Comparison of ENCODE assay signal across 1 cellular context in the genomic region with DNA sequence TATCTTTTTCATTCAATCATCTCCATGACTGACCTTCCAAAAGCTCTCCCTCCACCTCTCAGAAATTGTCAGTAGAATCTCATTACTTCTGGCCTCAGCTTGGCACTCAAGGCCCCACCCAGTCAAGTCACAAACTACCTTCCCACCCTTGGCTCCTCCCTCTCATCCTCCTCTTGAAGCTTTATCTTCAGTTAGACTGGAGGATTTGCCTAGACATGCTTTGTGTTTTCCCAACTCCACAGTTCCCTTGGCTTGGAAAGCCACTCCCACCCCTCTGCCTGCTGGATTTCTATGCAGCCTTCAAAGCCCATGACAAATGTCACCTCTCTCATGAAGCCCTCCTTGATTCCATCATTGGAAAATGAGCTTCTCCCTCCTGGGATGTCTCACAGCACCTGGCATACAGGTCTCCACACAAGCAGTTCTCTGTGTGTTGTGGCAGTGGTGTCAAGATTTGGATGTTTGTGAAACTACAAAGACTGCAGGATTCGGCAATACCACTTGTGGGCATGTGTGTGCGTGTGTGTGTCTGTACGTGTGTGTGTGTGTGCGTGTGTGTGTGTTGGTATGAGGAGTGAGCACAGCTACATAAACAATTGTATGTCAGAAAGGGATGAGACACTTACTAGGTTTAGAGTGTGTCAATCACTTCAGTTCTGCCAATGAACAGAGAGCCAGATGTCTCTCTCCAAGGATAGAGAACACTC.
TF ChIP-seq lines count a peak whose summit lies in the region.

No MANE protein-coding gene starts in this region.

TF ChIP-seq in K562, 482 proteins besides CTCF, POLR2A, EP300 and RAD21 (continued from another document and continues in another):
- TF ChIP-seq, protein P1, sequence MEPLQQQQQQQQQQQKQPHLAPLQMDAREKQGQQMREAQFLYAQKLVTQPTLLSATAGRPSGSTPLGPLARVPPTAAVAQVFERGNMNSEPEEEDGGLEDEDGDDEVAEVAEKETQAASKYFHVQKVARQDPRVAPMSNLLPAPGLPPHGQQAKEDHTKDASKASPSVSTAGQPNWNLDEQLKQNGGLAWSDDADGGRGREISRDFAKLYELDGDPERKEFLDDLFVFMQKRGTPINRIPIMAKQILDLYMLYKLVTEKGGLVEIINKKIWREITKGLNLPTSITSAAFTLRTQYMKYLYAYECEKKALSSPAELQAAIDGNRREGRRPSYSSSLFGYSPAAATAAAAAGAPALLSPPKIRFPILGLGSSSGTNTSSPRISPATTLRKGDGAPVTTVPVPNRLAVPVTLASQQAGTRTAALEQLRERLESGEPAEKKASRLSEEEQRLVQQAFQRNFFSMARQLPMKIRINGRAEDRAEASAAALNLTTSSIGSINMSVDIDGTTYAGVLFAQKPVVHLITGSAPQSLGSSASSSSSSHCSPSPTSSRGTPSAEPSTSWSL (CRISPR knock-in tag; IDR thresholded peaks at IDR 0.05; ENCODE audit: borderline replicate concordance): no peak
- TF ChIP-seq GTF2A2 (tag; IDR thresholded peaks at IDR 0.05) (no peak), ZNF384 (IDR thresholded peaks at IDR 0.05; ENCODE audit: low read depth, low read length) (no peak), BMI1 (IDR thresholded peaks at IDR 0.05; ENCODE audit: low read length) (no peak), ZEB2 (IDR thresholded peaks at IDR 0.05) (0 out of 2 replicates have a peak, but pooled peaks have one; percentile 36), ZNF232 (CRISPR knock-in tag; IDR thresholded peaks at IDR 0.05) (no peak), ZNF184 (CRISPR knock-in tag; IDR thresholded peaks at IDR 0.05) (no peak), PHB (CRISPR knock-in tag; IDR thresholded peaks at IDR 0.05) (no peak), GTF2E2 (tag; IDR thresholded peaks at IDR 0.05) (no peak), LEF1 (IDR thresholded peaks at IDR 0.05) (no peak), STAT5B (CRISPR knock-in tag; IDR thresholded peaks at IDR 0.05) (no peak), ZC3H11A (IDR thresholded peaks at IDR 0.05; ENCODE audit: low read depth, low read length) (no peak), ZC3H8 (IDR thresholded peaks at IDR 0.05) (no peak), RHOXF2B (CRISPR knock-in tag; conservative IDR thresholded peaks at IDR 0.05) (no peak), SP1 (CRISPR knock-in tag; IDR thresholded peaks at IDR 0.05) (peak; percentile 41; the same call in 1 of the 2 replicates), MEF2D (tag; conservative IDR thresholded peaks at IDR 0.05; ENCODE audit: low read depth) (no peak), ZNF224 (CRISPR knock-in tag; IDR thresholded peaks at IDR 0.05) (no peak), ATF1 (CRISPR knock-in tag; IDR thresholded peaks at IDR 0.05) (no peak), ATF1 (tag; IDR thresholded peaks at IDR 0.05) (peak; percentile 52), ZNF174 (CRISPR knock-in tag; IDR thresholded peaks at IDR 0.05) (no peak), ZFX (CRISPR knock-in tag; IDR thresholded peaks at IDR 0.05) (no peak), FOXJ2 (tag; IDR thresholded peaks at IDR 0.05) (0 out of 2 replicates have a peak, but pooled peaks have one; percentile 51), HNRNPH1 (optimal IDR thresholded peaks at IDR 0.05; ENCODE audit: low read depth, low read length) (no peak), NFE2L1 (tag; IDR thresholded peaks at IDR 0.05; ENCODE audit: borderline replicate concordance, low read depth) (peak; percentile 87), HDAC2 (IDR thresholded peaks at IDR 0.05) (peak; percentile 82; the same call in 1 of the 2 replicates), ZNF589 (CRISPR knock-in tag; IDR thresholded peaks at IDR 0.05; ENCODE audit: low read depth) (no peak), SMARCB1 (IDR thresholded peaks at IDR 0.05; ENCODE audit: insufficient read length, low read depth) (no peak), RFX5 (IDR thresholded peaks at IDR 0.05; ENCODE audit: low read depth, low read length) (no peak), NCOA4 (IDR thresholded peaks at IDR 0.05; ENCODE audit: partially characterized antibody) (no peak), SUPT5H (IDR thresholded peaks at IDR 0.05) (no peak), ZNF197 (CRISPR knock-in tag; IDR thresholded peaks at IDR 0.05; ENCODE audit: low read depth) (no peak), BCOR (IDR thresholded peaks at IDR 0.05) (peak; percentile 91), ZSCAN29 (IDR thresholded peaks at IDR 0.05) (no peak), NCOA1 (IDR thresholded peaks at IDR 0.05; ENCODE audit: low read depth) (no peak), ZNF23 (CRISPR knock-in tag; IDR thresholded peaks at IDR 0.05) (no peak), CHD4 (IDR thresholded peaks at IDR 0.05; ENCODE audit: insufficient read depth, insufficient replicate concordance, low read depth, low read length, poor library complexity, severe bottlenecking) (peak; percentile 46), PHB2 (IDR thresholded peaks at IDR 0.05; ENCODE audit: low read depth) (no peak), FOS (IDR thresholded peaks at IDR 0.05; ENCODE audit: extremely low read depth, insufficient read length) (no peak)
- TF ChIP-seq, protein P2, sequence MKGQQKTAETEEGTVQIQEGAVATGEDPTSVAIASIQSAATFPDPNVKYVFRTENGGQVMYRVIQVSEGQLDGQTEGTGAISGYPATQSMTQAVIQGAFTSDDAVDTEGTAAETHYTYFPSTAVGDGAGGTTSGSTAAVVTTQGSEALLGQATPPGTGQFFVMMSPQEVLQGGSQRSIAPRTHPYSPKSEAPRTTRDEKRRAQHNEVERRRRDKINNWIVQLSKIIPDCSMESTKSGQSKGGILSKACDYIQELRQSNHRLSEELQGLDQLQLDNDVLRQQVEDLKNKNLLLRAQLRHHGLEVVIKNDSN (CRISPR knock-in tag; IDR thresholded peaks at IDR 0.05): no peak
- TF ChIP-seq, protein P3, sequence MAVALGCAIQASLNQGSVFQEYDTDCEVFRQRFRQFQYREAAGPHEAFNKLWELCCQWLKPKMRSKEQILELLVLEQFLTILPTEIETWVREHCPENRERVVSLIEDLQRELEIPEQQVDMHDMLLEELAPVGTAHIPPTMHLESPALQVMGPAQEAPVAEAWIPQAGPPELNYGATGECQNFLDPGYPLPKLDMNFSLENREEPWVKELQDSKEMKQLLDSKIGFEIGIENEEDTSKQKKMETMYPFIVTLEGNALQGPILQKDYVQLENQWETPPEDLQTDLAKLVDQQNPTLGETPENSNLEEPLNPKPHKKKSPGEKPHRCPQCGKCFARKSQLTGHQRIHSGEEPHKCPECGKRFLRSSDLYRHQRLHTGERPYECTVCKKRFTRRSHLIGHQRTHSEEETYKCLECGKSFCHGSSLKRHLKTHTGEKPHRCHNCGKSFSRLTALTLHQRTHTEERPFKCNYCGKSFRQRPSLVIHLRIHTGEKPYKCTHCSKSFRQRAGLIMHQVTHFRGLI (CRISPR knock-in tag; IDR thresholded peaks at IDR 0.05): no peak
- TF ChIP-seq, protein P4, sequence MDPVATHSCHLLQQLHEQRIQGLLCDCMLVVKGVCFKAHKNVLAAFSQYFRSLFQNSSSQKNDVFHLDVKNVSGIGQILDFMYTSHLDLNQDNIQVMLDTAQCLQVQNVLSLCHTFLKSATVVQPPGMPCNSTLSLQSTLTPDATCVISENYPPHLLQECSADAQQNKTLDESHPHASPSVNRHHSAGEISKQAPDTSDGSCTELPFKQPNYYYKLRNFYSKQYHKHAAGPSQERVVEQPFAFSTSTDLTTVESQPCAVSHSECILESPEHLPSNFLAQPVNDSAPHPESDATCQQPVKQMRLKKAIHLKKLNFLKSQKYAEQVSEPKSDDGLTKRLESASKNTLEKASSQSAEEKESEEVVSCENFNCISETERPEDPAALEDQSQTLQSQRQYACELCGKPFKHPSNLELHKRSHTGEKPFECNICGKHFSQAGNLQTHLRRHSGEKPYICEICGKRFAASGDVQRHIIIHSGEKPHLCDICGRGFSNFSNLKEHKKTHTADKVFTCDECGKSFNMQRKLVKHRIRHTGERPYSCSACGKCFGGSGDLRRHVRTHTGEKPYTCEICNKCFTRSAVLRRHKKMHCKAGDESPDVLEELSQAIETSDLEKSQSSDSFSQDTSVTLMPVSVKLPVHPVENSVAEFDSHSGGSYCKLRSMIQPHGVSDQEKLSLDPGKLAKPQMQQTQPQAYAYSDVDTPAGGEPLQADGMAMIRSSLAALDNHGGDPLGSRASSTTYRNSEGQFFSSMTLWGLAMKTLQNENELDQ (CRISPR knock-in tag; IDR thresholded peaks at IDR 0.05; ENCODE audit: borderline replicate concordance): no peak
- TF ChIP-seq, protein P5, sequence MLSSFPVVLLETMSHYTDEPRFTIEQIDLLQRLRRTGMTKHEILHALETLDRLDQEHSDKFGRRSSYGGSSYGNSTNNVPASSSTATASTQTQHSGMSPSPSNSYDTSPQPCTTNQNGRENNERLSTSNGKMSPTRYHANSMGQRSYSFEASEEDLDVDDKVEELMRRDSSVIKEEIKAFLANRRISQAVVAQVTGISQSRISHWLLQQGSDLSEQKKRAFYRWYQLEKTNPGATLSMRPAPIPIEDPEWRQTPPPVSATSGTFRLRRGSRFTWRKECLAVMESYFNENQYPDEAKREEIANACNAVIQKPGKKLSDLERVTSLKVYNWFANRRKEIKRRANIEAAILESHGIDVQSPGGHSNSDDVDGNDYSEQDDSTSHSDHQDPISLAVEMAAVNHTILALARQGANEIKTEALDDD (IDR thresholded peaks at IDR 0.05): no peak
- TF ChIP-seq, protein P6, sequence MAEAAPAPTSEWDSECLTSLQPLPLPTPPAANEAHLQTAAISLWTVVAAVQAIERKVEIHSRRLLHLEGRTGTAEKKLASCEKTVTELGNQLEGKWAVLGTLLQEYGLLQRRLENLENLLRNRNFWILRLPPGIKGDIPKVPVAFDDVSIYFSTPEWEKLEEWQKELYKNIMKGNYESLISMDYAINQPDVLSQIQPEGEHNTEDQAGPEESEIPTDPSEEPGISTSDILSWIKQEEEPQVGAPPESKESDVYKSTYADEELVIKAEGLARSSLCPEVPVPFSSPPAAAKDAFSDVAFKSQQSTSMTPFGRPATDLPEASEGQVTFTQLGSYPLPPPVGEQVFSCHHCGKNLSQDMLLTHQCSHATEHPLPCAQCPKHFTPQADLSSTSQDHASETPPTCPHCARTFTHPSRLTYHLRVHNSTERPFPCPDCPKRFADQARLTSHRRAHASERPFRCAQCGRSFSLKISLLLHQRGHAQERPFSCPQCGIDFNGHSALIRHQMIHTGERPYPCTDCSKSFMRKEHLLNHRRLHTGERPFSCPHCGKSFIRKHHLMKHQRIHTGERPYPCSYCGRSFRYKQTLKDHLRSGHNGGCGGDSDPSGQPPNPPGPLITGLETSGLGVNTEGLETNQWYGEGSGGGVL (CRISPR knock-in tag; IDR thresholded peaks at IDR 0.05): no peak
- TF ChIP-seq, protein P7, sequence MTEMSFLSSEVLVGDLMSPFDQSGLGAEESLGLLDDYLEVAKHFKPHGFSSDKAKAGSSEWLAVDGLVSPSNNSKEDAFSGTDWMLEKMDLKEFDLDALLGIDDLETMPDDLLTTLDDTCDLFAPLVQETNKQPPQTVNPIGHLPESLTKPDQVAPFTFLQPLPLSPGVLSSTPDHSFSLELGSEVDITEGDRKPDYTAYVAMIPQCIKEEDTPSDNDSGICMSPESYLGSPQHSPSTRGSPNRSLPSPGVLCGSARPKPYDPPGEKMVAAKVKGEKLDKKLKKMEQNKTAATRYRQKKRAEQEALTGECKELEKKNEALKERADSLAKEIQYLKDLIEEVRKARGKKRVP (CRISPR knock-in tag; IDR thresholded peaks at IDR 0.05): no peak
- TF ChIP-seq, protein P8, sequence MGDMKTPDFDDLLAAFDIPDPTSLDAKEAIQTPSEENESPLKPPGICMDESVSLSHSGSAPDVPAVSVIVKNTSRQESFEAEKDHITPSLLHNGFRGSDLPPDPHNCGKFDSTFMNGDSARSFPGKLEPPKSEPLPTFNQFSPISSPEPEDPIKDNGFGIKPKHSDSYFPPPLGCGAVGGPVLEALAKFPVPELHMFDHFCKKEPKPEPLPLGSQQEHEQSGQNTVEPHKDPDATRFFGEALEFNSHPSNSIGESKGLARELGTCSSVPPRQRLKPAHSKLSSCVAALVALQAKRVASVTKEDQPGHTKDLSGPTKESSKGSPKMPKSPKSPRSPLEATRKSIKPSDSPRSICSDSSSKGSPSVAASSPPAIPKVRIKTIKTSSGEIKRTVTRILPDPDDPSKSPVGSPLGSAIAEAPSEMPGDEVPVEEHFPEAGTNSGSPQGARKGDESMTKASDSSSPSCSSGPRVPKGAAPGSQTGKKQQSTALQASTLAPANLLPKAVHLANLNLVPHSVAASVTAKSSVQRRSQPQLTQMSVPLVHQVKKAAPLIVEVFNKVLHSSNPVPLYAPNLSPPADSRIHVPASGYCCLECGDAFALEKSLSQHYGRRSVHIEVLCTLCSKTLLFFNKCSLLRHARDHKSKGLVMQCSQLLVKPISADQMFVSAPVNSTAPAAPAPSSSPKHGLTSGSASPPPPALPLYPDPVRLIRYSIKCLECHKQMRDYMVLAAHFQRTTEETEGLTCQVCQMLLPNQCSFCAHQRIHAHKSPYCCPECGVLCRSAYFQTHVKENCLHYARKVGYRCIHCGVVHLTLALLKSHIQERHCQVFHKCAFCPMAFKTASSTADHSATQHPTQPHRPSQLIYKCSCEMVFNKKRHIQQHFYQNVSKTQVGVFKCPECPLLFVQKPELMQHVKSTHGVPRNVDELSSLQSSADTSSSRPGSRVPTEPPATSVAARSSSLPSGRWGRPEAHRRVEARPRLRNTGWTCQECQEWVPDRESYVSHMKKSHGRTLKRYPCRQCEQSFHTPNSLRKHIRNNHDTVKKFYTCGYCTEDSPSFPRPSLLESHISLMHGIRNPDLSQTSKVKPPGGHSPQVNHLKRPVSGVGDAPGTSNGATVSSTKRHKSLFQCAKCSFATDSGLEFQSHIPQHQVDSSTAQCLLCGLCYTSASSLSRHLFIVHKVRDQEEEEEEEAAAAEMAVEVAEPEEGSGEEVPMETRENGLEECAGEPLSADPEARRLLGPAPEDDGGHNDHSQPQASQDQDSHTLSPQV (IDR thresholded peaks at IDR 0.05): no peak
- TF ChIP-seq, protein P9, sequence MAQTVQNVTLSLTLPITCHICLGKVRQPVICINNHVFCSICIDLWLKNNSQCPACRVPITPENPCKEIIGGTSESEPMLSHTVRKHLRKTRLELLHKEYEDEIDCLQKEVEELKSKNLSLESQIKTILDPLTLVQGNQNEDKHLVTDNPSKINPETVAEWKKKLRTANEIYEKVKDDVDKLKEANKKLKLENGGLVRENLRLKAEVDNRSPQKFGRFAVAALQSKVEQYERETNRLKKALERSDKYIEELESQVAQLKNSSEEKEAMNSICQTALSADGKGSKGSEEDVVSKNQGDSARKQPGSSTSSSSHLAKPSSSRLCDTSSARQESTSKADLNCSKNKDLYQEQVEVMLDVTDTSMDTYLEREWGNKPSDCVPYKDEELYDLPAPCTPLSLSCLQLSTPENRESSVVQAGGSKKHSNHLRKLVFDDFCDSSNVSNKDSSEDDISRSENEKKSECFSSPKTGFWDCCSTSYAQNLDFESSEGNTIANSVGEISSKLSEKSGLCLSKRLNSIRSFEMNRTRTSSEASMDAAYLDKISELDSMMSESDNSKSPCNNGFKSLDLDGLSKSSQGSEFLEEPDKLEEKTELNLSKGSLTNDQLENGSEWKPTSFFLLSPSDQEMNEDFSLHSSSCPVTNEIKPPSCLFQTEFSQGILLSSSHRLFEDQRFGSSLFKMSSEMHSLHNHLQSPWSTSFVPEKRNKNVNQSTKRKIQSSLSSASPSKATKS (CRISPR knock-in tag; IDR thresholded peaks at IDR 0.05): no peak
- TF ChIP-seq, protein P10, sequence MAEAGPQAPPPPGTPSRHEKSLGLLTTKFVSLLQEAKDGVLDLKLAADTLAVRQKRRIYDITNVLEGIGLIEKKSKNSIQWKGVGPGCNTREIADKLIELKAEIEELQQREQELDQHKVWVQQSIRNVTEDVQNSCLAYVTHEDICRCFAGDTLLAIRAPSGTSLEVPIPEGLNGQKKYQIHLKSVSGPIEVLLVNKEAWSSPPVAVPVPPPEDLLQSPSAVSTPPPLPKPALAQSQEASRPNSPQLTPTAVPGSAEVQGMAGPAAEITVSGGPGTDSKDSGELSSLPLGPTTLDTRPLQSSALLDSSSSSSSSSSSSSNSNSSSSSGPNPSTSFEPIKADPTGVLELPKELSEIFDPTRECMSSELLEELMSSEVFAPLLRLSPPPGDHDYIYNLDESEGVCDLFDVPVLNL (CRISPR knock-in tag; IDR thresholded peaks at IDR 0.05; ENCODE audit: low read depth): no peak
